8 cellular contexts compared by ENCODE assay signal in genomic region chr2:118013221-118013723, GRCh38. TPM values are rescaled to one million over a fixed set of nuclear protein-coding genes. Genes with fewer than 3 reads are reported as not detected.
DNase-seq lines count a peak whose midpoint lies in the region; ATAC-seq, FAIRE-seq and TF ChIP-seq lines count a peak whose summit lies in the region.

No MANE protein-coding gene starts in this region.

- no peak for FAIRE-seq in GM18507 (lab: Jason Lieb, UNC)

- H3K9me3 ChIP-seq in gastroesophageal sphincter (no peaks in the 10 kb centered on the region), neuron (ENCODE audit: low read length) (peaks cover 3% of the 10 kb centered on the region)

- no peak for TF ChIP-seq POLR2A in gastroesophageal sphincter (IDR thresholded peaks at IDR 0.05)

- TF ChIP-seq EP300 in gastroesophageal sphincter (IDR thresholded peaks at IDR 0.05), result no peak

- H2AFZ ChIP-seq in neuron (ENCODE audit: low read depth, low read length), result peak overlapping the region; percentile 89

- WGBS in gastroesophageal sphincter (ENCODE audit: low coverage in 1 of 2), 2 donors, result no CpG with 5 or more reads among the region's 48 CpGs

- DNase-seq in 8988T (peak; percentile 50), GM18507 (ENCODE audit: extremely low spot score, insufficient read length, low read depth) (peak; percentile 20), NCI-H510A (lab: John Stamatoyannopoulos, UW) (peak; percentile 7), NCI-H2171 treated with DMSO at 0.1 percent for 48 hours (lab: John Stamatoyannopoulos, UW) (no peak)
- peak; percentile 78 for DNase-seq in activated effector memory CD4-positive, alpha-beta T cell treated with anti-CD3 and anti-CD28 coated beads, Interleukin-2, amount 50 U/mL, for 16 hours

- H3K4me1 ChIP-seq in gastroesophageal sphincter (peaks cover 0 to 31% (median 13%) of the 10 kb centered on the region in 3 donors), neuron (ENCODE audit: insufficient read depth, low read length) (peaks cover 16% of the 10 kb centered on the region)

- ATAC-seq in HG02884 (IDR thresholded peaks at IDR 0.05; ENCODE audit: unreplicated experiment), result peak; percentile 29
- peak; percentile 57 for ATAC-seq in gastroesophageal sphincter

- H3K4me3 ChIP-seq in gastroesophageal sphincter (peak overlapping the region; percentile 95 to 96), neuron (ENCODE audit: low read length) (peak overlapping the region; percentile 73)

- H3K36me3 ChIP-seq in gastroesophageal sphincter (peaks cover 0 to 10% of the 10 kb centered on the region in 2 donors), neuron (ENCODE audit: insufficient read depth, low read length) (peaks cover 3% of the 10 kb centered on the region)

- no peaks in the 10 kb centered on the region for H3K27me3 ChIP-seq in gastroesophageal sphincter
- H3K27me3 ChIP-seq in neuron (ENCODE audit: insufficient read depth, low read length), result no peaks in the 10 kb centered on the region

- TF ChIP-seq CTCF in gastroesophageal sphincter (IDR thresholded peaks at IDR 0.05), result peak in 1 of 4 experiments; percentile 35

- peak overlapping the region; percentile 57 to 90 (median 87) for H3K27ac ChIP-seq in gastroesophageal sphincter

RNA-seq across cellular contexts. Expression of gene CCDC93, which starts 0.6 kb away (rescaled TPM):
- 10 to 100 TPM; 13.2 to 18.8 (median 16.1) TPM for total RNA-seq in gastroesophageal sphincter
